In the genomic region with DNA sequence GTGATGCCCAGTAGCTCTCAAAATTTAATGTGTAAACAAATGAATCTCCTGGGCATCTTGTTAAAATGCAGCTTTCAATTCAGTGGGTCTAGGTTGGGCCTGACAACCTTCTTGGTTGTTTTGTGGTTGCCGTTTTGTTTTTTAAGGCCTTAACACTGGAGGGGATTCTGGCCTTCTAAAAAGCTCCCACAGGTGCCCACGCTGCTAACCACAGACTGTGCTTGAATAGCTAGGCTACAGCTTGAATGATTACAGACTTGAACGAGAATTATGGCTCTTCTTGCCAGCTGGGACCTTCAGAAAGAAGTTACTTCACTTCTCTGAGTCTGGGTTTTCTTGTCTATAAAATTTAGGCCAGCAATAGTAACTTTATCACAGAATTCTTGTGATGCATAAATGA, we compare ENCODE assay signal across 16 cellular contexts. TPM values are rescaled to one million over a fixed set of nuclear protein-coding genes. Genes with fewer than 3 reads are reported as not detected.
A peak's percentile ranks its signal among the peaks of the same experiment; 100 is the strongest.
DNase-seq lines count a peak whose midpoint lies in the region; ATAC-seq, FAIRE-seq and TF ChIP-seq lines count a peak whose summit lies in the region.
"Had no signal": no experiment of that assay in that cellular context is flagged by ENCODE, and none has a peak within 500 bp of the region (broad histone marks: within the 10 kb centered on the region; RNA-seq: fewer than 3 reads in every experiment).

No MANE protein-coding gene starts in this region.

- no peaks in the 10 kb centered on the region for H3K9me3 ChIP-seq in HCT116 (ENCODE audit: control insufficient read depth in 1 of 2, insufficient read depth in 1 of 2, low read depth in 1 of 2, low read length in 2 of 2)
- no peaks in the 10 kb centered on the region for H3K9me3 ChIP-seq in GM12878 (replicated peaks; ENCODE audit: control insufficient read depth, insufficient read depth, low read length)
- H3K9me3 ChIP-seq: adrenal gland, upper lobe of right lung had no signal

- peak overlapping the region; percentile 82 for H3K4me3 Mint-ChIP-seq in activated CD4-positive, alpha-beta T cell treated with anti-CD3 and anti-CD28 coated beads, Interleukin-2, amount 10 ng/mL, durations not matched to agents 7 days and 5 days
- H3K4me3 Mint-ChIP-seq in stimulated activated effector memory CD8-positive, alpha-beta T cell treated with anti-CD3 and anti-CD28 coated beads, Interleukin-12 subunit alpha, Interleukin-12 subunit beta, amount 100 ng/mL, for 72 hours: no peak overlapping the region
- H3K4me3 Mint-ChIP-seq: activated T-cell treated with anti-CD3 and anti-CD28 coated beads, Interleukin-2, amount 50 U/mL, for 4 hours had no signal

- H3K4me3 ChIP-seq in HCT116 (replicated peaks in 1 of 2; ENCODE audit: low read depth in 1 of 2, low read length in 2 of 2) (no peak overlapping the region), GM12878 (no peak overlapping the region; the same call in 1 of the 2 replicates)

- H2AFZ ChIP-seq in HCT116 (ENCODE audit: low read depth, low read length, poor library complexity, severe bottlenecking): no peak overlapping the region
- peak overlapping the region; percentile 30; the same call in 1 of the 2 replicates for H2AFZ ChIP-seq in GM12878 (ENCODE audit: control insufficient read depth, low read depth, low read length)

- TF ChIP-seq POLR2A in HCT116 (IDR thresholded peaks at IDR 0.05; ENCODE audit: borderline replicate concordance, extremely low read depth, insufficient read depth, insufficient read length) (no peak), GM12878 (IDR thresholded peaks at IDR 0.05; ENCODE audit: low read depth, low read length) (no peak)

- H3K27ac Mint-ChIP-seq in activated CD4-positive, alpha-beta T cell treated with anti-CD3 and anti-CD28 coated beads, Interleukin-2, amount 10 ng/mL, durations not matched to agents 7 days and 5 days: no peak overlapping the region
- H3K27ac Mint-ChIP-seq in stimulated activated effector memory CD8-positive, alpha-beta T cell treated with anti-CD3 and anti-CD28 coated beads, Interleukin-12 subunit alpha, Interleukin-12 subunit beta, amount 100 ng/mL, for 72 hours: peak overlapping the region; percentile 80

- H3K27me3 ChIP-seq in HCT116 (ENCODE audit: insufficient read depth, low read length) (0 out of 2 replicates have a peak, but pooled peaks cover 7% of the 10 kb centered on the region), GM12878 (replicated peaks in 1 of 2; ENCODE audit: control insufficient read depth in 2 of 2, insufficient read depth in 2 of 2, low read length in 1 of 2) (no peaks in the 10 kb centered on the region)
- H3K27me3 ChIP-seq: adrenal gland, cardiac muscle cell, upper lobe of right lung had no signal

- CTCF ChIA-PET in activated CD4-positive, alpha-beta T cell treated with anti-CD3 and anti-CD28 coated beads, Interleukin-2, amount 10 ng/mL, durations not matched to agents 7 days and 5 days (lab: Charles Lee): interaction anchor here (0.9 to 4.3 kb wide), 23 partner anchors 9 to 406 kb away, joined by 3 to 42 read pairs (median 4); no protein-coding TSS in a partner anchor
- CTCF ChIA-PET in HCT116 (lab: Charles Lee) (interaction anchor here (0.7 to 6.3 kb wide), 12 partner anchors 13 to 810 kb away, joined by 3 to 84 read pairs (median 6); partner anchors contain the start of genes ERG28, TGFB3 and TTLL5), GM12878 (lab: Yijun Ruan, JAX) (interaction anchor here (0.7 to 14.9 kb wide), 61 partner anchors 10 to 775 kb away, joined by 3 to 578 read pairs (median 5); partner anchors contain the start of genes BATF, ERG28, TGFB3 and TTLL5)

- ATAC-seq in HCT116 (no peak), GM12878 (peak; percentile 44), HG03469 (IDR thresholded peaks at IDR 0.05; ENCODE audit: unreplicated experiment) (no peak), HG03378 (IDR thresholded peaks at IDR 0.05; ENCODE audit: unreplicated experiment) (no peak)
- peak; percentile 9 for ATAC-seq in stimulated activated effector memory CD8-positive, alpha-beta T cell treated with anti-CD3 and anti-CD28 coated beads, Interleukin-12 subunit alpha, Interleukin-12 subunit beta, amount 100 ng/mL, for 72 hours

- H3K27me3 Mint-ChIP-seq in activated CD4-positive, alpha-beta T cell treated with anti-CD3 and anti-CD28 coated beads, Interleukin-2, amount 10 ng/mL, durations not matched to agents 7 days and 5 days: peaks cover 4% of the 10 kb centered on the region

- no peaks in the 10 kb centered on the region for H3K9me3 Mint-ChIP-seq in activated CD4-positive, alpha-beta T cell treated with anti-CD3 and anti-CD28 coated beads, Interleukin-2, amount 10 ng/mL, durations not matched to agents 7 days and 5 days
- H3K9me3 Mint-ChIP-seq in stimulated activated effector memory CD8-positive, alpha-beta T cell treated with anti-CD3 and anti-CD28 coated beads, Interleukin-12 subunit alpha, Interleukin-12 subunit beta, amount 100 ng/mL, for 72 hours: no peaks in the 10 kb centered on the region
- H3K9me3 Mint-ChIP-seq: activated T-cell treated with anti-CD3 and anti-CD28 coated beads, Interleukin-2, amount 50 U/mL, for 4 hours had no signal

- no peaks in the 10 kb centered on the region for H4K20me1 ChIP-seq in HCT116 (ENCODE audit: insufficient read depth)
- no peaks in the 10 kb centered on the region for H4K20me1 ChIP-seq in GM12878 (ENCODE audit: control insufficient read depth, insufficient read depth)

- POLR2A ChIA-PET in activated CD4-positive, alpha-beta T cell treated with anti-CD3 and anti-CD28 coated beads, Interleukin-2, amount 10 ng/mL, durations not matched to agents 7 days and 5 days (lab: Charles Lee): interaction anchor here (0.5 to 0.7 kb wide), 2 partner anchors 123 to 291 kb away, joined by 3 to 7 read pairs; no protein-coding TSS in a partner anchor
- POLR2A ChIA-PET in HCT116 (lab: Charles Lee) (interaction anchor here (0.8 kb wide), 1 partner anchor 77 kb away, joined by 4 read pairs; no protein-coding TSS in a partner anchor), GM12878 (lab: Charles Lee) (interaction anchor here (0.6 to 2.5 kb wide), 16 partner anchors 16 to 87 kb away, joined by 3 to 12 read pairs (median 4); partner anchors contain the start of genes ERG28 and TTLL5)

- H3K27ac ChIP-seq in HCT116 (ENCODE audit: low read depth, low read length) (no peak overlapping the region), GM12878 (ENCODE audit: control insufficient read depth, insufficient read depth) (no peak overlapping the region)

- no peak for DNase-seq in activated CD4-positive, alpha-beta T cell treated with anti-CD3 and anti-CD28 coated beads, Interleukin-2, amount 10 ng/mL, durations not matched to agents 7 days and 5 days
- no peak for DNase-seq in activated CD4-positive, alpha-beta T cell treated with anti-CD3 and anti-CD28 coated beads, Interleukin-2, amount 50 U/mL, for 1 hour
- DNase-seq in HCT116 (ENCODE audit: low read depth, low spot score) (no peak), GM12878 (ENCODE audit: low read depth, low spot score) (no peak), NCI-H2227 (lab: John Stamatoyannopoulos, UW; ENCODE audit: unreplicated experiment) (no peak)
- no peak for DNase-seq in stimulated activated effector memory CD8-positive, alpha-beta T cell treated with anti-CD3 and anti-CD28 coated beads, Interleukin-12 subunit alpha, Interleukin-12 subunit beta, amount 100 ng/mL, for 72 hours (ENCODE audit: low spot score in 2 of 2)
- DNase-seq: NCI-H2029 treated with DMSO at 0.1 percent for 48 hours had no signal

- H3K36me3 Mint-ChIP-seq in activated CD4-positive, alpha-beta T cell treated with anti-CD3 and anti-CD28 coated beads, Interleukin-2, amount 10 ng/mL, durations not matched to agents 7 days and 5 days (ENCODE audit: low read depth): no peaks in the 10 kb centered on the region
- peaks cover 6% of the 10 kb centered on the region for H3K36me3 Mint-ChIP-seq in stimulated activated effector memory CD8-positive, alpha-beta T cell treated with anti-CD3 and anti-CD28 coated beads, Interleukin-12 subunit alpha, Interleukin-12 subunit beta, amount 100 ng/mL, for 72 hours

- H3K4me2 ChIP-seq in HCT116 (ENCODE audit: low read length) (peak overlapping the region; percentile 93), GM12878 (ENCODE audit: control insufficient read depth, insufficient read depth) (peak overlapping the region; percentile 96)

- TF ChIP-seq CTCF in HCT116 (IDR thresholded peaks at IDR 0.05 in 2 of 3, conservative IDR thresholded peaks at IDR 0.05 in 1 of 3; ENCODE audit: borderline replicate concordance in 1 of 3, insufficient read depth in 1 of 3, low read depth in 2 of 3, low read length in 2 of 3) (no peak), GM12878 (IDR thresholded peaks at IDR 0.05 in 2 of 3, conservative IDR thresholded peaks at IDR 0.05 in 1 of 3; ENCODE audit: control insufficient read depth in 2 of 3, extremely low read depth in 1 of 3, insufficient read depth in 1 of 3, low read depth in 3 of 3, low read length in 3 of 3) (no peak)

- H3K36me3 ChIP-seq in HCT116 (ENCODE audit: control insufficient read depth in 1 of 2, insufficient read depth in 2 of 2, low read length in 2 of 2) (no peaks in the 10 kb centered on the region), GM12878 (ENCODE audit: control insufficient read depth in 2 of 2, insufficient read depth in 2 of 2, low read length in 1 of 2) (no peaks in the 10 kb centered on the region)
- H3K36me3 ChIP-seq: adrenal gland, cardiac muscle cell, upper lobe of right lung had no signal

- TF ChIP-seq RAD21 in HCT116 (IDR thresholded peaks at IDR 0.05; ENCODE audit: low read depth) (no peak), GM12878 (IDR thresholded peaks at IDR 0.05; ENCODE audit: insufficient read depth, low read depth, low read length) (no peak)

- in situ Hi-C loops in GM12878 (cut with MboI): loop anchor here (5.0 to 10.0 kb wide), 2 partner anchors 75 to 408 kb away; partner anchors contain the start of genes IFT43 and TGFB3

- H3K79me2 ChIP-seq in HCT116 (ENCODE audit: insufficient read depth, low read length) (no peaks in the 10 kb centered on the region), GM12878 (ENCODE audit: control insufficient read depth, insufficient read depth, low read length) (no peaks in the 10 kb centered on the region)

- intact Hi-C loops in HCT116 (cut with micrococcal nuclease): loop anchor here (1.0 to 2.0 kb wide), 3 partner anchors 77 to 405 kb away; no protein-coding TSS in a partner anchor
- intact Hi-C loops in GM12878 (cut with micrococcal nuclease; ENCODE audit: unreplicated experiment): loop anchor here (1.0 to 10.0 kb wide), 2 partner anchors 77 to 408 kb away; partner anchors contain the start of genes IFT43 and TGFB3

- peaks cover 9 to 21% of the 10 kb centered on the region in 2 experiments; a peak in 3 of 4 replicates for H3K4me1 ChIP-seq in HCT116 (ENCODE audit: control insufficient read depth in 1 of 2, insufficient read depth in 2 of 2, low read length in 2 of 2)
- H3K4me1 ChIP-seq in GM12878 (ENCODE audit: control insufficient read depth, insufficient read depth, low read length): peaks cover 7% of the 10 kb centered on the region; the same call in 1 of the 2 replicates

- BruUV-seq in HCT116 (replicated peaks; lab: Mats Ljungman, UMichigan) (no TSS peak), GM12878 (replicated peaks; lab: Mats Ljungman, UMichigan) (no TSS peak)

- no peak for TF ChIP-seq EP300 in GM12878 (IDR thresholded peaks at IDR 0.05; ENCODE audit: borderline replicate concordance in 1 of 2, control insufficient read depth in 1 of 2, low read depth in 2 of 2, low read length in 2 of 2)

- H3K9me2 ChIP-seq in HCT116 (ENCODE audit: insufficient read depth): no peaks in the 10 kb centered on the region

- SMC1A ChIA-PET in GM12878 (lab: Charles Lee; ENCODE audit: uncharacterized antibody, unreplicated experiment): interaction anchor here (0.6 to 12.4 kb wide), 45 partner anchors 8 to 445 kb away, joined by 3 to 375 read pairs (median 5); partner anchors contain the start of genes BATF, ERG28, IFT43 and TTLL5

- RAD21 ChIA-PET in HCT116 (lab: Charles Lee; ENCODE audit: low non-redundant PET in 1 of 2, low total read pairs in 2 of 2, uncharacterized antibody in 2 of 2, unreplicated experiment in 2 of 2) (interaction anchor here (0.6 to 2.1 kb wide), 8 partner anchors 16 to 132 kb away, joined by 3 to 9 read pairs (median 4); partner anchors contain the start of genes ERG28 (in 2 of the 2) and TTLL5 (in 2 of the 2)), GM12878 (lab: Charles Lee; ENCODE audit: unreplicated experiment) (interaction anchor here (0.6 to 7.3 kb wide), 41 partner anchors 8 to 687 kb away, joined by 3 to 320 read pairs (median 5); partner anchors contain the start of genes ERG28, IFT43, TGFB3 and TTLL5)

- peaks cover 21% of the 10 kb centered on the region for H3K4me1 Mint-ChIP-seq in activated CD4-positive, alpha-beta T cell treated with anti-CD3 and anti-CD28 coated beads, Interleukin-2, amount 10 ng/mL, durations not matched to agents 7 days and 5 days
- H3K4me1 Mint-ChIP-seq in stimulated activated effector memory CD8-positive, alpha-beta T cell treated with anti-CD3 and anti-CD28 coated beads, Interleukin-12 subunit alpha, Interleukin-12 subunit beta, amount 100 ng/mL, for 72 hours: peaks cover 30% of the 10 kb centered on the region

- FAIRE-seq in GM12878 (lab: Jason Lieb, UNC): no peak

- WGBS in GM12878 (ENCODE audit: insufficient coverage, insufficient replicate concordance, low lambda C conversion rate, missing lambda C conversion rate): 0% methylated on average over 3 of the region's 3 CpGs

- H3K9ac ChIP-seq in HCT116 (ENCODE audit: low read length) (no peak overlapping the region), GM12878 (ENCODE audit: control insufficient read depth, insufficient read depth, low read length) (no peak overlapping the region)

RNA-seq across cellular contexts. Expression of gene FLVCR2, which starts 1.3 kb away (rescaled TPM):
- 1 to 10 TPM; 1.1 to 6.2 TPM for total RNA-seq in activated CD4-positive, alpha-beta T cell treated with anti-CD3 and anti-CD28 coated beads, Interleukin-2, amount 10 ng/mL, durations not matched to agents 7 days and 5 days
- total RNA-seq in HCT116 (2021; ENCODE audit: unreplicated experiment): 0.84 TPM
- 0.40 and 0.61 TPM in 2 replicates for polyA plus RNA-seq in HCT116 (2012)
- total RNA-seq in GM12878 (2013; cell fraction: nucleolus; rRNA removed): 10.7 and 13.0 TPM in 2 replicates
- total RNA-seq in GM12878 (2014; rRNA removed): 0.98 and 1.8 TPM in 2 replicates
- 1.2 and 1.8 TPM in 2 replicates for total RNA-seq in GM12878 (2014; rRNA removed; fragmentation: Illumina TruSeq; extraction: Trizol)
- 1.7 and 3.7 TPM in 2 replicates for total RNA-seq in GM12878 (2021)
- polyA plus RNA-seq in GM12878 (2011; ENCODE audit: low read depth): 0.88 TPM
- 2.9 and 3.1 TPM in 2 replicates for polyA plus RNA-seq in GM12878 (2011; rRNA removed)
- polyA plus RNA-seq in GM12878 (2011; cell fraction: cytosol; rRNA removed): 1.5 and 1.8 TPM in 2 replicates
- 2.6 and 2.8 TPM in 2 replicates for polyA plus RNA-seq in GM12878 (2011; cell fraction: nucleus; rRNA removed)
- polyA plus RNA-seq in GM12878 (2012): 1.1 and 1.8 TPM in 2 replicates
- polyA plus RNA-seq in GM12878 (2014; fragmentation: Illumina TruSeq; extraction: Trizol): 1.8 and 2.2 TPM in 2 replicates
- polyA plus RNA-seq in GM12878 (2014; fragmentation: Nextera tagmentation; extraction: Ambion mirVana): under 1 TPM; 0.24 to 0.47 TPM
- 1.0 and 1.4 TPM in 2 replicates for polyA plus RNA-seq in GM12878 (2014; rRNA removed)
- polyA plus RNA-seq in GM12878 (2016; fragmentation: Nextera tagmentation; extraction: Ambion mirVana): 1 to 10 TPM; 1.0 to 1.8 TPM
- 2.6 and 4.5 TPM in 2 replicates for polyA minus RNA-seq in GM12878 (2011; rRNA and poly(A)+ RNA removed)
- polyA minus RNA-seq in GM12878 (2011; cell fraction: cytosol; rRNA and poly(A)+ RNA removed): 0.62 and 1.7 TPM in 2 replicates
- polyA minus RNA-seq in GM12878 (2011; cell fraction: nucleus; rRNA and poly(A)+ RNA removed): 2.3 and 3.1 TPM in 2 replicates

RNA-seq across cellular contexts. Expression of gene BATF, which starts 54.8 kb away (rescaled TPM):
- total RNA-seq in activated CD4-positive, alpha-beta T cell treated with anti-CD3 and anti-CD28 coated beads, Interleukin-2, amount 10 ng/mL, durations not matched to agents 7 days and 5 days: 10 to 100 TPM; 39.4 to 41.0 TPM
- 0.69 TPM for total RNA-seq in HCT116 (2021; ENCODE audit: unreplicated experiment)
- polyA plus RNA-seq in HCT116 (2012): not detected in 2 replicates
- total RNA-seq in GM12878 (2013; cell fraction: nucleolus; rRNA removed): 55.3 and 58.4 TPM in 2 replicates
- 153 and 158 TPM in 2 replicates for total RNA-seq in GM12878 (2014; rRNA removed)
- total RNA-seq in GM12878 (2014; rRNA removed; fragmentation: Illumina TruSeq; extraction: Trizol): 94.0 and 99.6 TPM in 2 replicates
- total RNA-seq in GM12878 (2021): 99.8 and 107 TPM in 2 replicates
- polyA plus RNA-seq in GM12878 (2011; ENCODE audit: low read depth): 105 TPM
- 53.9 and 98.3 TPM in 2 replicates for polyA plus RNA-seq in GM12878 (2011; rRNA removed)
- polyA plus RNA-seq in GM12878 (2011; cell fraction: cytosol; rRNA removed): 136 and 190 TPM in 2 replicates
- 87.8 and 92.3 TPM in 2 replicates for polyA plus RNA-seq in GM12878 (2011; cell fraction: nucleus; rRNA removed)
- 86.3 and 91.1 TPM in 2 replicates for polyA plus RNA-seq in GM12878 (2012)
- 30.7 and 93.4 TPM in 2 replicates for polyA plus RNA-seq in GM12878 (2014; fragmentation: Illumina TruSeq; extraction: Trizol)
- 10 to 100 TPM in 1 of 2 experiments, 1 to 10 TPM in 1; 10.0 to 30.9 TPM for polyA plus RNA-seq in GM12878 (2014; fragmentation: Nextera tagmentation; extraction: Ambion mirVana)
- 147 and 176 TPM in 2 replicates for polyA plus RNA-seq in GM12878 (2014; rRNA removed)
- 100 to 1,000 TPM; 133 to 154 TPM for polyA plus RNA-seq in GM12878 (2016; fragmentation: Nextera tagmentation; extraction: Ambion mirVana)
- polyA minus RNA-seq in GM12878 (2011; rRNA and poly(A)+ RNA removed): 18.5 and 50.6 TPM in 2 replicates
- 21.5 and 22.8 TPM in 2 replicates for polyA minus RNA-seq in GM12878 (2011; cell fraction: cytosol; rRNA and poly(A)+ RNA removed)
- polyA minus RNA-seq in GM12878 (2011; cell fraction: nucleus; rRNA and poly(A)+ RNA removed): 22.0 and 37.2 TPM in 2 replicates
- total RNA-seq: A673, cardiac muscle cell, renal cortical epithelial cell had no signal
- polyA plus RNA-seq: cardiac muscle cell, fibroblast of lung had no signal

Comparison
In these comparisons a context has a peak if more than half of its experiments do, and no peak if none do; other contexts are left out.
1. ATAC-seq: peak in GM12878 (single experiment) and stimulated activated effector memory CD8-positive, alpha-beta T cell treated with anti-CD3 and anti-CD28 coated beads, Interleukin-12 subunit alpha, Interleukin-12 subunit beta, amount 100 ng/mL, for 72 hours (single experiment); none in HCT116 (single experiment), HG03469 (single experiment) and HG03378 (single experiment).
2. RNA of gene BATF, which starts 54.8 kb away (total RNA-seq): 55.3 to 158 TPM in GM12878 and 39.4 to 41.0 TPM in activated CD4-positive, alpha-beta T cell treated with anti-CD3 and anti-CD28 coated beads, Interleukin-2, amount 10 ng/mL, durations not matched to agents 7 days and 5 days; 0.69 TPM in HCT116 (single experiment); every median in the first group is over 10 times any median in the second.